In the genomic region with DNA sequence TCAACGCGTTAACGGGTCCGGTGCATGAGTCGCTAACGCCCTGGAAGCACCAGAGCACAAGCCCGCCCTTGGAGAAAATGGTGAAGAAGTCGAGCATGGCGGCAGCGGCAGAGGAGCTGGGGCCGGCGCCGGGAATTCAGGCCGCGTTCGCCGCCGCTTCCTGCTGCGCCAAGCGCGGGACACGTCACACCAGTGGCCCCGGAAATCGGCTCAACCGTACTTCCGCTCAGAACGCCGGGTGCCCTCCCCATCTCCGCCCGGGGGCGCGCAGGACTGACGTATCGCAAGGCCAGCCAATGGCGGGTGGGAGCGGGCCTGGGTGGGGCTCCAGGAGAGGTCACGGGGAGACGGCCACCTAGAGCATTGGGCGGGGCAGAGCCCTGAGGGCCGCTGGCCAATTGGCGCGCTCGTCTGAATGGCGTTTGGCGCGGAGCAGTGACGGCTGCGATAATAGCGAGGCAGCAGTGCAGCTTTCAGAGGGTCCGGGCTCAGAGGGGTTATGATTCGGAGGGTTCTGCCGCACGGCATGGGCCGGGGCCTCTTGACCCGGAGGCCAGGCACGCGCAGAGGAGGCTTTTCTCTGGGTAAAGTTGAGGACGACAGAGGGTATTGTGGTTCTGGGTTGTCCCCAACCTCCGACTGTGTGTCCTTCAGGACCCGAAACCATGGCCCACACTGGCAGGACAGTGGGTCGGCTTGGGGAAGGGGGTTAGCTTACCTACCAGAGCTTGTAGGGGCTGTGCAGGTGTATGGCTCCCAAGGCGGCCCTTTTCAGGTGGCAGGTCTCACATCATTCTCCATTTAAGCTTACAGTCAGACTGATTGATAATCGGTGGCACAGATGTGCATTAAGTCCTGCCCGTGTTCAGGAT, we compare ENCODE assay signal across 8 cellular contexts. TPM values are rescaled to one million over a fixed set of nuclear protein-coding genes. Genes with fewer than 3 reads are reported as not detected.
A peak's percentile ranks its signal among the peaks of the same experiment; 100 is the strongest.
DNase-seq lines count a peak whose midpoint lies in the region; ATAC-seq and TF ChIP-seq lines count a peak whose summit lies in the region.

A gene (plus strand): TSS at position 447 of the 872 bp plus-strand sequence. CDS start 53 bp downstream, at position 500.
A gene with protein sequence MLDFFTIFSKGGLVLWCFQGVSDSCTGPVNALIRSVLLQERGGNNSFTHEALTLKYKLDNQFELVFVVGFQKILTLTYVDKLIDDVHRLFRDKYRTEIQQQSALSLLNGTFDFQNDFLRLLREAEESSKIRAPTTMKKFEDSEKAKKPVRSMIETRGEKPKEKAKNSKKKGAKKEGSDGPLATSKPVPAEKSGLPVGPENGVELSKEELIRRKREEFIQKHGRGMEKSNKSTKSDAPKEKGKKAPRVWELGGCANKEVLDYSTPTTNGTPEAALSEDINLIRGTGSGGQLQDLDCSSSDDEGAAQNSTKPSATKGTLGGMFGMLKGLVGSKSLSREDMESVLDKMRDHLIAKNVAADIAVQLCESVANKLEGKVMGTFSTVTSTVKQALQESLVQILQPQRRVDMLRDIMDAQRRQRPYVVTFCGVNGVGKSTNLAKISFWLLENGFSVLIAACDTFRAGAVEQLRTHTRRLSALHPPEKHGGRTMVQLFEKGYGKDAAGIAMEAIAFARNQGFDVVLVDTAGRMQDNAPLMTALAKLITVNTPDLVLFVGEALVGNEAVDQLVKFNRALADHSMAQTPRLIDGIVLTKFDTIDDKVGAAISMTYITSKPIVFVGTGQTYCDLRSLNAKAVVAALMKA (minus strand): TSS at position 188 of the 872 bp plus-strand sequence. CDS start 91 bp downstream, at position 97.

- peaks cover 57% of the 10 kb centered on the region for H3K36me3 Mint-ChIP-seq in activated T-helper 2 cell treated with anti-CD3 and anti-CD28 coated beads, Interferon-gamma antibody, Interleukin-2, Interleukin-4, amounts not matched to agents 10 μg/mL and 5 μg/mL and 100 μg/mL, durations not matched to agents 14 hours and 24 hours and 36 hours (ENCODE audit: low read depth)
- H3K36me3 Mint-ChIP-seq in naive thymus-derived CD8-positive, alpha-beta T cell = peaks cover 0 to 52% (median 12%) of the 10 kb centered on the region in 3 donors

- POLR2A ChIA-PET in naive thymus-derived CD8-positive, alpha-beta T cell (lab: Charles Lee) = interaction anchor here (0.5 to 6.6 kb wide), 12 partner anchors 12 to 644 kb away, joined by 3 to 91 read pairs (median 5); a partner anchor contains a TSS

- H3K27me3 Mint-ChIP-seq in activated T-helper 2 cell treated with anti-CD3 and anti-CD28 coated beads, Interferon-gamma antibody, Interleukin-2, Interleukin-4, amounts not matched to agents 10 μg/mL and 5 μg/mL and 100 μg/mL, durations not matched to agents 14 hours and 24 hours and 36 hours (ENCODE audit: low read depth) = no peaks in the 10 kb centered on the region
- peaks cover 0 to 1% (median 0%) of the 10 kb centered on the region in 5 donors for H3K27me3 Mint-ChIP-seq in naive thymus-derived CD8-positive, alpha-beta T cell

- peak within 1 kb of the TSS; percentile 97 for H3K27ac Mint-ChIP-seq in activated T-helper 2 cell treated with anti-CD3 and anti-CD28 coated beads, Interferon-gamma antibody, Interleukin-2, Interleukin-4, amounts not matched to agents 10 μg/mL and 5 μg/mL and 100 μg/mL, durations not matched to agents 14 hours and 24 hours and 36 hours
- H3K27ac Mint-ChIP-seq in naive thymus-derived CD8-positive, alpha-beta T cell = peak within 1 kb of the TSS; percentile 95 to 99 (median 98)

- DNase-seq in EH (ENCODE audit: low read depth) = peak; percentile 99
- peak; percentile 98 for DNase-seq in H4 (ENCODE audit: low spot score)
- DNase-seq in LoVo (ENCODE audit: low spot score) = peak; percentile 98
- peak; percentile 99 for DNase-seq in RWPE2 (ENCODE audit: low spot score)
- peak; percentile 100 for DNase-seq in activated T-helper 2 cell treated with anti-CD3 and anti-CD28 coated beads, Interferon-gamma antibody, Interleukin-2, Interleukin-4, amounts not matched to agents 10 μg/mL and 5 μg/mL and 100 μg/mL, durations not matched to agents 14 hours and 24 hours and 36 hours (ENCODE audit: low spot score)
- peak; percentile 99 for DNase-seq in fibroblast of lung (ENCODE audit: low read depth in 2 of 2)
- peak; percentile 97 to 100 (median 100) for DNase-seq in naive thymus-derived CD8-positive, alpha-beta T cell
- DNase-seq in stimulated activated naive CD4-positive, alpha-beta T cell (lab: John Stamatoyannopoulos, UW) = peak; percentile 98 to 99 (median 99)

- H3K9ac ChIP-seq in fibroblast of lung (ENCODE audit: insufficient read depth, low read length) = peak within 1 kb of the TSS; percentile 97

- H3K4me1 ChIP-seq in RWPE2 (ENCODE audit: insufficient read depth, poor library complexity, severe bottlenecking) (no peaks in the 10 kb centered on the region), fibroblast of lung (ENCODE audit: control insufficient read depth, extremely low read depth, insufficient read depth, low read length) (peaks cover 2% of the 10 kb centered on the region)

- H4K20me1 ChIP-seq in fibroblast of lung (ENCODE audit: control insufficient read depth, extremely low read depth, insufficient read depth, low read length) = no peaks in the 10 kb centered on the region

- no peak for TF ChIP-seq CTCF in RWPE2 (IDR thresholded peaks at IDR 0.05; ENCODE audit: poor library complexity, severe bottlenecking)
- TF ChIP-seq CTCF in fibroblast of lung (conservative IDR thresholded peaks at IDR 0.05 in 1 of 2, IDR thresholded peaks at IDR 0.05 in 1 of 2; ENCODE audit: low read depth in 1 of 2, low read length in 2 of 2) = no peak

- H3K27ac ChIP-seq in RWPE2 (ENCODE audit: poor library complexity, severe bottlenecking) = peak within 1 kb of the TSS; percentile 36
- H3K27ac ChIP-seq in fibroblast of lung (ENCODE audit: insufficient read depth, low read length) = peak within 1 kb of the TSS; percentile 99

- H3K27me3 ChIP-seq in RWPE2 (ENCODE audit: insufficient read depth, poor library complexity, severe bottlenecking) = no peaks in the 10 kb centered on the region
- H3K27me3 ChIP-seq in fibroblast of lung (ENCODE audit: control insufficient read depth, insufficient read depth, low read length) = no peaks in the 10 kb centered on the region

- peaks cover 26% of the 10 kb centered on the region for H3K79me2 ChIP-seq in fibroblast of lung (ENCODE audit: control insufficient read depth, insufficient read depth, low read length)

- H3K4me1 Mint-ChIP-seq in activated T-helper 2 cell treated with anti-CD3 and anti-CD28 coated beads, Interferon-gamma antibody, Interleukin-2, Interleukin-4, amounts not matched to agents 10 μg/mL and 5 μg/mL and 100 μg/mL, durations not matched to agents 14 hours and 24 hours and 36 hours (ENCODE audit: low read depth) = peaks cover 28% of the 10 kb centered on the region
- peaks cover 24 to 49% (median 43%) of the 10 kb centered on the region in 4 donors for H3K4me1 Mint-ChIP-seq in naive thymus-derived CD8-positive, alpha-beta T cell

- H2AFZ ChIP-seq in fibroblast of lung (ENCODE audit: low read length) = peak within 1 kb of the TSS; percentile 95

- H3K36me3 ChIP-seq in RWPE2 (ENCODE audit: low read depth) (peaks cover 50% of the 10 kb centered on the region), fibroblast of lung (ENCODE audit: control insufficient read depth, insufficient read depth, low read length) (peaks cover 32% of the 10 kb centered on the region)

- H3K9me3 ChIP-seq in RWPE2 (ENCODE audit: severe bottlenecking) (no peaks in the 10 kb centered on the region), fibroblast of lung (ENCODE audit: control insufficient read depth, insufficient read depth, low read depth, low read length) (no peaks in the 10 kb centered on the region)

- intact Hi-C loops in activated T-helper 2 cell treated with anti-CD3 and anti-CD28 coated beads, Interferon-gamma antibody, Interleukin-2, Interleukin-4, amounts not matched to agents 10 μg/mL and 5 μg/mL and 100 μg/mL, durations not matched to agents 14 hours and 24 hours and 36 hours (cut with micrococcal nuclease) = loop anchor here (1.0 to 5.0 kb wide), 6 partner anchors 14 to 367 kb away; a partner anchor contains a TSS

- no peaks in the 10 kb centered on the region for H3K9me3 Mint-ChIP-seq in activated T-helper 2 cell treated with anti-CD3 and anti-CD28 coated beads, Interferon-gamma antibody, Interleukin-2, Interleukin-4, amounts not matched to agents 10 μg/mL and 5 μg/mL and 100 μg/mL, durations not matched to agents 14 hours and 24 hours and 36 hours
- H3K9me3 Mint-ChIP-seq in naive thymus-derived CD8-positive, alpha-beta T cell = no peaks in the 10 kb centered on the region

- ATAC-seq in RWPE2 (ENCODE audit: low read depth) = peak; percentile 96
- ATAC-seq in naive thymus-derived CD8-positive, alpha-beta T cell = peak; percentile 96 to 97

- peak within 1 kb of the TSS; percentile 99 for H3K4me2 ChIP-seq in fibroblast of lung (ENCODE audit: extremely low read depth, insufficient read depth, low read length)

- H3K4me3 ChIP-seq in RWPE2 (ENCODE audit: severe bottlenecking) (peak within 1 kb of the TSS; percentile 70), fibroblast of lung (replicated peaks in 1 of 4; ENCODE audit: control extremely low read depth in 1 of 4, insufficient read depth in 1 of 4, low read depth in 3 of 4, low read length in 4 of 4) (peak within 1 kb of the TSS; percentile 96 to 99 (median 99))

- H3K4me3 Mint-ChIP-seq in activated T-helper 2 cell treated with anti-CD3 and anti-CD28 coated beads, Interferon-gamma antibody, Interleukin-2, Interleukin-4, amounts not matched to agents 10 μg/mL and 5 μg/mL and 100 μg/mL, durations not matched to agents 14 hours and 24 hours and 36 hours (ENCODE audit: low read depth) = peak within 1 kb of the TSS; percentile 94
- H3K4me3 Mint-ChIP-seq in naive thymus-derived CD8-positive, alpha-beta T cell = peak within 1 kb of the TSS; percentile 95 to 98 (median 97)

RNA-seq across cellular contexts. Expression of the first gene that starts in this region (rescaled TPM):
- total RNA-seq in H4 (2014; rRNA removed; shearing (Covaris generic)) = 29.0 and 40.3 TPM in 2 replicates
- total RNA-seq in activated T-helper 2 cell treated with anti-CD3 and anti-CD28 coated beads, Interferon-gamma antibody, Interleukin-2, Interleukin-4, amounts not matched to agents 10 μg/mL and 5 μg/mL and 100 μg/mL, durations not matched to agents 14 hours and 24 hours and 36 hours = 48.7 and 52.3 TPM in 2 replicates
- total RNA-seq in fibroblast of lung = 8.7 and 8.8 TPM in 2 replicates
- 8.6 and 20.4 TPM in 2 replicates for polyA plus RNA-seq in fibroblast of lung
- 7.9 and 18.4 TPM in 2 replicates for polyA plus RNA-seq in fibroblast of lung (2012)
- 18.1 and 35.6 TPM in 2 replicates for polyA minus RNA-seq in fibroblast of lung (ENCODE audit: low replicate concordance)
- total RNA-seq in naive thymus-derived CD8-positive, alpha-beta T cell = 10 to 100 TPM; 35.5 to 44.2 TPM
- 10 to 100 TPM; 23.5 to 28.7 (median 28.3) TPM for polyA plus RNA-seq in naive thymus-derived CD8-positive, alpha-beta T cell

RNA-seq across cellular contexts. Expression of the second gene that starts in this region (rescaled TPM):
- total RNA-seq in H4 (2014; rRNA removed; shearing (Covaris generic)) = 144 and 145 TPM in 2 replicates
- total RNA-seq in activated T-helper 2 cell treated with anti-CD3 and anti-CD28 coated beads, Interferon-gamma antibody, Interleukin-2, Interleukin-4, amounts not matched to agents 10 μg/mL and 5 μg/mL and 100 μg/mL, durations not matched to agents 14 hours and 24 hours and 36 hours = 175 and 177 TPM in 2 replicates
- 43.1 and 52.8 TPM in 2 replicates for total RNA-seq in fibroblast of lung
- polyA plus RNA-seq in fibroblast of lung = 134 and 160 TPM in 2 replicates
- 117 and 129 TPM in 2 replicates for polyA plus RNA-seq in fibroblast of lung (2012)
- 193 and 214 TPM in 2 replicates for polyA minus RNA-seq in fibroblast of lung (ENCODE audit: low replicate concordance)
- total RNA-seq in naive thymus-derived CD8-positive, alpha-beta T cell = 100 to 1,000 TPM; 156 to 160 TPM
- 100 to 1,000 TPM in 1 of 3 donors, 10 to 100 TPM in 2; 92.3 to 134 (median 95.7) TPM for polyA plus RNA-seq in naive thymus-derived CD8-positive, alpha-beta T cell

Comparison
In these comparisons a context has a peak if more than half of its experiments do, and no peak if none do; other contexts are left out.
1. Peak in every context shown above with its lines: DNase-seq, ATAC-seq, H3K4me3 ChIP-seq and H3K27ac ChIP-seq.